In genomic region chr7:155509025-155509724, GRCh38 we compare ENCODE assay signal across 15 cellular contexts. TPM values are rescaled to one million over a fixed set of nuclear protein-coding genes. Genes with fewer than 3 reads are reported as not detected.
DNase-seq lines count a peak whose midpoint lies in the region; ATAC-seq, FAIRE-seq and TF ChIP-seq lines count a peak whose summit lies in the region.
"Had no signal": no experiment of that assay in that cellular context is flagged by ENCODE, and none has a peak within 500 bp of the region (broad histone marks: within the 10 kb centered on the region; RNA-seq: fewer than 3 reads in every experiment).

No MANE protein-coding gene starts in this region.

- no peaks in the 10 kb centered on the region for H3K9me3 Mint-ChIP-seq in T-helper 1 cell treated with Interleukin-12 subunit alpha and Interleukin-12 subunit beta and Interleukin-4 antibody, amounts not matched to agents 30 μg/mL and 1 μg/mL, for 36 hours

- CTCF ChIA-PET in Panc1 (lab: Charles Lee): no interaction called here

- H3K36me3 Mint-ChIP-seq in T-helper 1 cell treated with Interleukin-12 subunit alpha and Interleukin-12 subunit beta and Interleukin-4 antibody, amounts not matched to agents 30 μg/mL and 1 μg/mL, for 36 hours (ENCODE audit: low read depth): peaks cover 3% of the 10 kb centered on the region

- FAIRE-seq in pancreas (lab: Jason Lieb, UNC): no peak
- FAIRE-seq: GM18507 had no signal

- intact Hi-C loops in Panc1 (cut with micrococcal nuclease; ENCODE audit: unreplicated experiment): no loop called here
- intact Hi-C loops in pancreas (cut with DNase I): no loop called here

- 3% methylated on average over 31 of the region's 32 CpGs for whole genome bisulfite sequencing in hepatocyte (ENCODE audit: low lambda C conversion rate, missing lambda C conversion rate)
- 27 to 37% methylated on average over 30 to 32 of the region's 32 CpGs for WGBS in pancreas, 2 donors

- H3K9me3 ChIP-seq in Panc1 (ENCODE audit: control insufficient read depth, insufficient read depth, low read depth, low read length): no peaks in the 10 kb centered on the region
- no peaks in the 10 kb centered on the region for H3K9me3 ChIP-seq in hepatocyte (ENCODE audit: low read depth)
- H3K9me3 ChIP-seq in pancreas: no peaks in the 10 kb centered on the region

- H3K27me3 Mint-ChIP-seq in T-helper 1 cell treated with Interleukin-12 subunit alpha and Interleukin-12 subunit beta and Interleukin-4 antibody, amounts not matched to agents 30 μg/mL and 1 μg/mL, for 36 hours (ENCODE audit: low read depth): peaks cover 96% of the 10 kb centered on the region

- H3K4me3 Mint-ChIP-seq in T-helper 1 cell treated with Interleukin-12 subunit alpha and Interleukin-12 subunit beta and Interleukin-4 antibody, amounts not matched to agents 30 μg/mL and 1 μg/mL, for 36 hours: peak overlapping the region; percentile 33

- no peaks in the 10 kb centered on the region for H4K20me1 ChIP-seq in hepatocyte (ENCODE audit: insufficient read depth, poor library complexity, severe bottlenecking)

- H3K36me3 ChIP-seq in Panc1 (ENCODE audit: control insufficient read depth, insufficient read depth, low read length) (no peaks in the 10 kb centered on the region), hepatocyte (replicated peaks; ENCODE audit: insufficient read depth, low read depth) (no peaks in the 10 kb centered on the region), pancreas (no peaks in the 10 kb centered on the region)

- H2AFZ ChIP-seq in hepatocyte: no peak overlapping the region

- no peaks in the 10 kb centered on the region for H3K79me2 ChIP-seq in hepatocyte

- peak overlapping the region; percentile 17 for H3K27ac Mint-ChIP-seq in T-helper 1 cell treated with Interleukin-12 subunit alpha and Interleukin-12 subunit beta and Interleukin-4 antibody, amounts not matched to agents 30 μg/mL and 1 μg/mL, for 36 hours

- no peak for ATAC-seq in Panc1
- ATAC-seq in pancreas: no peak
- no peak for ATAC-seq in HG03175 (IDR thresholded peaks at IDR 0.05; ENCODE audit: unreplicated experiment)

- H3K4me1 Mint-ChIP-seq in T-helper 1 cell treated with Interleukin-12 subunit alpha and Interleukin-12 subunit beta and Interleukin-4 antibody, amounts not matched to agents 30 μg/mL and 1 μg/mL, for 36 hours (ENCODE audit: low read depth): peaks cover 13% of the 10 kb centered on the region

- H3K27me3 ChIP-seq in Panc1 (ENCODE audit: control insufficient read depth, insufficient read depth, low read length) (peaks cover 66% of the 10 kb centered on the region), hepatocyte (peaks cover 99% of the 10 kb centered on the region), pancreas (peaks cover 0 to 48% (median 18%) of the 10 kb centered on the region in 4 donors)

- DNase-seq in T-helper 1 cell: no peak
- no peak for DNase-seq in Panc1 (ENCODE audit: low read depth, low spot score)
- no peak for DNase-seq in hepatocyte (ENCODE audit: low spot score)
- DNase-seq in pancreas: no peak
- no peak for DNase-seq in effector CD4-positive, alpha-beta T cell
- DNase-seq in NCI-H446 treated with DMSO at 0.1 percent for 48 hours (lab: John Stamatoyannopoulos, UW): no peak
- DNase-seq: 8988T, DMS53, NCI-H1417 treated with DMSO at 0.1 percent for 48 hours, SW 1271 had no signal

- H3K27ac ChIP-seq in Panc1 (ENCODE audit: low read length) (no peak overlapping the region), hepatocyte (no peak overlapping the region), pancreas (no peak overlapping the region)

- no peak for TF ChIP-seq CTCF in Panc1 (IDR thresholded peaks at IDR 0.05)
- TF ChIP-seq CTCF in hepatocyte (IDR thresholded peaks at IDR 0.05; ENCODE audit: poor library complexity): no peak
- TF ChIP-seq CTCF in pancreas (IDR thresholded peaks at IDR 0.05): no peak

- in situ Hi-C loops in Panc1 (cut with HindIII; ENCODE audit: low pct_unique_long_range_greater_than_20kb, low sequenced_read_pairs): no loop called here

- H3K9me2 ChIP-seq in hepatocyte (replicated peaks; ENCODE audit: insufficient read depth): no peaks in the 10 kb centered on the region

- no TSS peak for BruUV-seq in Panc1 (replicated peaks; lab: Mats Ljungman, UMichigan)

- peak overlapping the region; percentile 48 to 49; a peak in 3 of 4 replicates for H3K4me3 ChIP-seq in Panc1 (ENCODE audit: low read depth in 2 of 2, low read length in 2 of 2)
- no peak overlapping the region for H3K4me3 ChIP-seq in hepatocyte
- H3K4me3 ChIP-seq in pancreas: peak overlapping the region in 3 of 4 donors; percentile 29 to 34 (median 30)

- H3K4me2 ChIP-seq in hepatocyte: peak overlapping the region; percentile 76

- H3K4me1 ChIP-seq in Panc1 (ENCODE audit: control insufficient read depth, insufficient read depth, low read length): no peaks in the 10 kb centered on the region
- no peaks in the 10 kb centered on the region for H3K4me1 ChIP-seq in hepatocyte (ENCODE audit: insufficient read depth)
- H3K4me1 ChIP-seq in pancreas: no peaks in the 10 kb centered on the region

- POLR2A ChIA-PET in Panc1 (lab: Charles Lee): no interaction called here

RNA-seq across cellular contexts. Expression of gene CNPY1, which starts 37.2 kb away (rescaled TPM):
- total RNA-seq in Panc1 (2021; ENCODE audit: unreplicated experiment): not detected
- polyA plus RNA-seq in Panc1 (2012; ENCODE audit: insufficient read length): not detected
- total RNA-seq in hepatocyte: not detected in 2 replicates
- not detected in 2 replicates for polyA plus RNA-seq in hepatocyte
- total RNA-seq in pancreas: not detected
- polyA plus RNA-seq in pancreas: not detected
- total RNA-seq: omental fat pad had no signal
- polyA plus RNA-seq: esophagus had no signal

RNA-seq across cellular contexts. Expression of gene EN2, which starts 51.2 kb away (rescaled TPM):
- total RNA-seq in Panc1 (2021; ENCODE audit: unreplicated experiment): 1.5 TPM
- 1.4 TPM for polyA plus RNA-seq in Panc1 (2012; ENCODE audit: insufficient read length)
- total RNA-seq in hepatocyte: not detected in 2 replicates
- 0.17 and 0.24 TPM in 2 replicates for polyA plus RNA-seq in hepatocyte
- total RNA-seq in pancreas: not detected
- polyA plus RNA-seq in pancreas: not detected
